7 cellular contexts compared by ENCODE assay signal in the genomic region with DNA sequence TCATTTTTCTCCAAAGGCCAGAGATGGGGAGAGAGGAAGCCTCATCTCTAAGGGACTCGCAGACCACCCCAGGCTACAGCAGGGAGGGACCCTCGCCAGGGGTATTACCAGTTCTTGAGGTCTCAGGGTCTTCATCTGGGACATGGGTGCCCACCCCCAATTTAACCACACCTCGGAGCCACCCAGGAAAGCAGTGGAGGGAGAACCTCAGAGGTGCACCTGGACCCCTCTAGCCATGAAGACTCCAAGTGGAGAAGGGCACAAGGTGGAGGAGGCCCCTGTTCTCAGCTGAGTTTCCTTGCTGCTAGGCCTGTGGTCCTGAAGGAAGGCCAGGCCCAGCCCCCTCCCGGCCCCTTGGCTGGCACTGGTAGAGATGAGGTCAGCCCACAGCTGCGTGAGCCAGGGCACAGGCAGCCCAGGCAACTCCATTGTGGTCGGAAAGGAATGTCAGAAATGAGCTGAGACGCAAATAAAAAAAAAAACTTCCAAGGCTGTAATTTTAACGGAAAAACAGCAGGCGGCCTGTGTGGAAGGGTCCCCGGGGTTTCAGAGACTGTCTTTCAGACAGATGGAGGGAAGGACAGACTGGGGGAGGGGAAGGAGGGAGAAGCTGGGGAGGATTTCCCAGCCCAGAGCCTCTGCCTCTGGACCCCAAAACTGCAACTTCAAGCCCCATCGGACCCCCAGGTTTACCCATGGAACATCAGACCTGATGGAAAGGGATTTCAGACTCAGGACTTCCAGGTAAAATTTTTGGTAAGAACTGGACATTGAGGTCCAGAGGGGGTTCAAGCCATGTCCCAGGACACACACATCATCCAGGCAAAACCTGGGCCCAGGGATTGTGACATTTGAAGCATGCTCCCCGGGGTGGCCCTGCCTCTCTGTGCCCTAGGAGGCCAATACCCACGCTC. TPM values are rescaled to one million over a fixed set of nuclear protein-coding genes. Genes with fewer than 3 reads are reported as not detected.
A peak's percentile ranks its signal among the peaks of the same experiment; 100 is the strongest.
DNase-seq lines count a peak whose midpoint lies in the region; ATAC-seq lines count a peak whose summit lies in the region.

No MANE protein-coding gene starts in this region.

- peak overlapping the region; percentile 66 for H3K9ac ChIP-seq in muscle layer of colon (ENCODE audit: low read length)

- no peaks in the 10 kb centered on the region for H3K27me3 ChIP-seq in esophagus (ENCODE audit: control insufficient read depth in 1 of 2, insufficient read depth in 2 of 2, low read length in 2 of 2)
- H3K27me3 ChIP-seq in muscle layer of colon (ENCODE audit: control insufficient read depth in 1 of 2, insufficient read depth in 2 of 2, low read length in 2 of 2) = no peaks in the 10 kb centered on the region

- H3K4me3 ChIP-seq in esophagus (ENCODE audit: low read depth in 1 of 2, low read length in 2 of 2) (no peak overlapping the region), muscle layer of colon (ENCODE audit: low read depth in 1 of 2, low read length in 2 of 2) (peak overlapping the region in 1 of 2 donors; percentile 40)

- peak overlapping the region; percentile 76 to 85 for H3K27ac ChIP-seq in esophagus (ENCODE audit: low read depth in 2 of 2, low read length in 1 of 2)
- peak overlapping the region; percentile 88 for H3K27ac ChIP-seq in muscle layer of colon (ENCODE audit: low read depth, low read length)

- DNase-seq in HPDE6-E6E7 (ENCODE audit: extremely low spot score) = peak; percentile 95
- peak; percentile 90 for DNase-seq in RKO (ENCODE audit: low spot score)
- DNase-seq in activated CD8-positive, alpha-beta memory T cell treated with anti-CD3 and anti-CD28 coated beads for 24 hours = no peak

- H3K4me1 ChIP-seq in esophagus (ENCODE audit: control insufficient read depth in 2 of 2, insufficient read depth in 2 of 2, low read length in 1 of 2) (peaks cover 6 to 10% of the 10 kb centered on the region in 2 donors), muscle layer of colon (ENCODE audit: insufficient read depth, low read length) (peaks cover 83% of the 10 kb centered on the region)

- ATAC-seq in HG03378 (IDR thresholded peaks at IDR 0.05; ENCODE audit: unreplicated experiment) = no peak
- ATAC-seq in HG02981 (IDR thresholded peaks at IDR 0.05; ENCODE audit: unreplicated experiment) = no peak

- WGBS in esophagus, 2 donors = 35 to 45% methylated on average over 13 of the region's 13 CpGs

- H3K36me3 ChIP-seq in esophagus (ENCODE audit: control insufficient read depth in 2 of 2, insufficient read depth in 2 of 2, low read length in 1 of 2) (peaks cover 4 to 26% of the 10 kb centered on the region in 2 donors), muscle layer of colon (ENCODE audit: insufficient read depth, low read length) (peaks cover 70% of the 10 kb centered on the region)

- no peaks in the 10 kb centered on the region for H3K9me3 ChIP-seq in esophagus (ENCODE audit: control insufficient read depth in 2 of 2, insufficient read depth in 1 of 2, low read depth in 1 of 2, low read length in 1 of 2)
- no peaks in the 10 kb centered on the region for H3K9me3 ChIP-seq in muscle layer of colon (ENCODE audit: low read length)

RNA-seq across cellular contexts. Expression of a gene that starts 25.5 kb away (rescaled TPM):
- 10 to 100 TPM in 1 of 2 donors, 1 to 10 TPM in 1; 6.5 to 29.2 TPM for polyA plus RNA-seq in esophagus
